Comparison of ENCODE assay signal across 8 cellular contexts in genomic region chr5:76818844-76819831, GRCh38. TPM values are rescaled to one million over a fixed set of nuclear protein-coding genes. Genes with fewer than 3 reads are reported as not detected.
A peak's percentile ranks its signal among the peaks of the same experiment; 100 is the strongest.
DNase-seq lines count a peak whose midpoint lies in the region; ATAC-seq and TF ChIP-seq lines count a peak whose summit lies in the region.

TSS of gene F2RL1 (plus strand) at chr5:76819030. CDS start at chr5:76819183, 153 bp downstream.

- peak within 1 kb of the TSS; percentile 68 for H3K4me2 ChIP-seq in BLaER1
- peak within 1 kb of the TSS; percentile 74 for H3K4me2 ChIP-seq in MM.1S (ENCODE audit: low read depth, low read length)

- H3K9me2 ChIP-seq in MM.1S (replicated peaks; ENCODE audit: insufficient read depth, low read length), result no peaks in the 10 kb centered on the region

- H3F3A ChIP-seq in MM.1S (ENCODE audit: insufficient read depth, low read length), result no peaks in the 10 kb centered on the region

- H3K27ac ChIP-seq in BLaER1 (no peak within 1 kb of the TSS), MM.1S (ENCODE audit: low read length) (no peak within 1 kb of the TSS)

- TF ChIP-seq CTCF in MM.1S (IDR thresholded peaks at IDR 0.05; ENCODE audit: low read length), result no peak
- no peak for TF ChIP-seq CTCF in choroid plexus epithelial cell (conservative IDR thresholded peaks at IDR 0.05; ENCODE audit: low read depth, low read length)
- TF ChIP-seq CTCF in kidney epithelial cell (IDR thresholded peaks at IDR 0.05; ENCODE audit: insufficient read depth, low read length, poor library complexity, severe bottlenecking), result no peak

- peak; percentile 67 to 71 for ATAC-seq in activated CD4-positive, CD25-positive, alpha-beta regulatory T cell treated with anti-CD3 and anti-CD28 coated beads, Interleukin-2, amount 50 U/mL, for 24 hours
- no peak for ATAC-seq in HG02678 (IDR thresholded peaks at IDR 0.05; ENCODE audit: unreplicated experiment)

- no peaks in the 10 kb centered on the region for H3K79me2 ChIP-seq in MM.1S (ENCODE audit: low read length)

- H3K4me3 ChIP-seq in BLaER1 (peak within 1 kb of the TSS; percentile 61), MM.1S (ENCODE audit: low read length) (peak within 1 kb of the TSS; percentile 67), choroid plexus epithelial cell (ENCODE audit: low read depth, low read length) (peak within 1 kb of the TSS; percentile 87), kidney epithelial cell (ENCODE audit: low read depth, low read length) (peak within 1 kb of the TSS; percentile 88)

- H3K4me1 ChIP-seq in BLaER1 (peaks cover 12% of the 10 kb centered on the region), MM.1S (ENCODE audit: low read length) (no peaks in the 10 kb centered on the region)

- H4K20me1 ChIP-seq in BLaER1 (no peaks in the 10 kb centered on the region; the same call in 1 of the 2 replicates), MM.1S (ENCODE audit: insufficient read depth, low read length) (no peaks in the 10 kb centered on the region)

- peaks cover 17% of the 10 kb centered on the region for H3K9me3 ChIP-seq in BLaER1
- no peaks in the 10 kb centered on the region for H3K9me3 ChIP-seq in MM.1S (replicated peaks; ENCODE audit: insufficient read depth, low read length)

- H3K36me3 ChIP-seq in BLaER1 (no peaks in the 10 kb centered on the region), MM.1S (replicated peaks; ENCODE audit: insufficient read depth, low read length) (no peaks in the 10 kb centered on the region), kidney epithelial cell (ENCODE audit: control insufficient read depth, insufficient read depth, low read length) (no peaks in the 10 kb centered on the region)

- H3K27me3 ChIP-seq in BLaER1, result peaks cover 51% of the 10 kb centered on the region
- no peaks in the 10 kb centered on the region; the same call in 1 of the 2 replicates for H3K27me3 ChIP-seq in MM.1S (replicated peaks; ENCODE audit: insufficient read depth, low read length)
- H3K27me3 ChIP-seq in kidney epithelial cell (ENCODE audit: control insufficient read depth, insufficient read depth, low read length), result no peaks in the 10 kb centered on the region

- peak within 1 kb of the TSS; percentile 68 for H2AFZ ChIP-seq in MM.1S (ENCODE audit: low read length)

- no peak within 1 kb of the TSS for H3K9ac ChIP-seq in BLaER1
- H3K9ac ChIP-seq in MM.1S (ENCODE audit: low read length), result no peak within 1 kb of the TSS; the same call in 1 of the 2 replicates

- DNase-seq in MM.1S, result peak; percentile 64
- peak; percentile 89 for DNase-seq in choroid plexus epithelial cell (ENCODE audit: low read depth)
- peak; percentile 77 for DNase-seq in kidney epithelial cell (ENCODE audit: low read depth)
- DNase-seq in stimulated activated CD4-positive, alpha-beta T cell treated with anti-CD3 and anti-CD28 coated beads, Interleukin-12 subunit alpha, Interleukin-12 subunit beta, amount 100 ng/mL, for 4 hours, result peak; percentile 60
- DNase-seq in middle frontal gyrus (ENCODE audit: extremely low spot score, low spot score), result no peak

RNA-seq across cellular contexts. Expression of gene F2RL1, which starts in this region (rescaled TPM):
- 144 TPM in 2 replicates for total RNA-seq in kidney epithelial cell
